ENCODE assay signal across 9 cellular contexts in the genomic region with DNA sequence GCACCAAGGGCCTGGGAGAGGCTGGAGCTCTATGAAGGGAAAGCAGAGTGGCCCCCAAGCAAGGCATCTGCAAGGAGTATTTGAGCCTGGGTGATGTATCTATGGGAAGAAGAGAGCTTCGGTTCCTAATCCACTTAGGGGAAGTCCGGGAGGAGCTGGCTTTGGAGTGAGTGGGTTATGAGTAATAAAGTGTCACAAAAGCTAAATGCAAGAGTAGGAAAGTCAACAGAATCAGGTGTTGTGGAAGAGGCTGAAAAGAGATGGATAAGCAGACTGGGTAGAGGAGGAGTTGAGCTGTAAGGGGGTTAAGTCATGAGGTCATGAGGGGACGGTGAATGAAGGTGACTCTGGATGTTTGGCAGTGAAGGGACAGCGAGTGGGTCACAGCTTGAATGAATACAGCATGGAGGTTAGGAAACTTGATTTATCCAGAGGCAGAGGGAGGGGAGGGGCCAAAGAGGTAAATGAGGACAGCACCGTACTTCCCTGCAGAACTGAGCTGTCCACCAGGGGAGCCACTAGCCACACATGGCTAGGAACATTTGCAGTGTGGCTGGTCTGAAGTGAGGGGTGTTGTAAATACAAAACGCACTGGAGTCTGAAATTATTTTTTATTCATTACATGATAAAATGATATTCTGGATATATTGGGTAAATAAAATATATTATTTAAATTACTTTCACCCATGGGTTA.
DNase-seq lines count a peak whose midpoint lies in the region; ATAC-seq and TF ChIP-seq lines count a peak whose summit lies in the region.
"Had no signal": no experiment of that assay in that cellular context is flagged by ENCODE, and none has a peak within 500 bp of the region (broad histone marks: within the 10 kb centered on the region; RNA-seq: fewer than 3 reads in every experiment).

No MANE protein-coding gene starts in this region.

- ATAC-seq in HG02884 (IDR thresholded peaks at IDR 0.05; ENCODE audit: unreplicated experiment) (no peak), HG03175 (IDR thresholded peaks at IDR 0.05; ENCODE audit: unreplicated experiment) (no peak)

- peak; percentile 54 for TF ChIP-seq CTCF in SK-N-SH (IDR thresholded peaks at IDR 0.05)
- TF ChIP-seq CTCF in right atrium auricular region (IDR thresholded peaks at IDR 0.05), result peak in 1 of 2 donors; percentile 57

- H3K9ac ChIP-seq in SK-N-SH, result no peak overlapping the region

- no peaks in the 10 kb centered on the region for H3K36me3 ChIP-seq in HAP-1 (replicated peaks)
- no peaks in the 10 kb centered on the region for H3K36me3 ChIP-seq in SK-N-SH (replicated peaks in 1 of 2; ENCODE audit: control insufficient read depth in 1 of 2, insufficient read depth in 2 of 2, low read length in 1 of 2)
- H3K36me3 ChIP-seq in right atrium auricular region, result no peaks in the 10 kb centered on the region

- 44% methylated on average over 6 of the region's 6 CpGs for WGBS in SK-N-SH (ENCODE audit: low lambda C conversion rate)

- no peaks in the 10 kb centered on the region for H3K79me2 ChIP-seq in SK-N-SH (ENCODE audit: insufficient read depth)

- no peak for TF ChIP-seq EP300 in SK-N-SH (IDR thresholded peaks at IDR 0.05; ENCODE audit: borderline replicate concordance in 1 of 2, low read depth in 1 of 2, low read length in 1 of 2)

- H3K27me3 ChIP-seq in HAP-1 (ENCODE audit: low read depth) (peaks cover 3% of the 10 kb centered on the region), SK-N-SH (ENCODE audit: insufficient read depth) (peaks cover 34% of the 10 kb centered on the region; the same call in 1 of the 2 replicates), right atrium auricular region (no peaks in the 10 kb centered on the region)

- no peaks in the 10 kb centered on the region for H3K9me3 ChIP-seq in HAP-1
- H3K9me3 ChIP-seq in SK-N-SH, result no peaks in the 10 kb centered on the region
- H3K9me3 ChIP-seq in right atrium auricular region, result no peaks in the 10 kb centered on the region

- no peaks in the 10 kb centered on the region for H3K4me1 ChIP-seq in HAP-1
- H3K4me1 ChIP-seq in SK-N-SH (ENCODE audit: control insufficient read depth in 1 of 2, insufficient read depth in 2 of 2, low read depth in 1 of 2, low read length in 1 of 2), result no peaks in the 10 kb centered on the region
- peaks cover 0 to 41% of the 10 kb centered on the region in 2 donors for H3K4me1 ChIP-seq in right atrium auricular region

- CTCF ChIA-PET in SK-N-SH (lab: Yijun Ruan, JAX), result interaction anchor here (0.9 to 1.7 kb wide), 13 partner anchors 10 to 193 kb away, joined by 3 to 10 read pairs (median 3); no protein-coding TSS in a partner anchor

- H3F3A ChIP-seq in SK-N-SH (replicated peaks; ENCODE audit: insufficient read depth), result no peaks in the 10 kb centered on the region

- DNase-seq in 8988T (peak; percentile 52), HAP-1 (ENCODE audit: low spot score in 2 of 2) (peak; percentile 13 to 64), SK-N-SH (peak; percentile 56), right atrium auricular region (ENCODE audit: low spot score) (no peak), putamen (ENCODE audit: low spot score) (no peak)
- DNase-seq in activated CD8-positive, alpha-beta memory T cell treated with anti-CD3 and anti-CD28 coated beads, Interleukin-2, amount 50 U/mL, for 4 hours, result no peak

- H3K4me2 ChIP-seq in SK-N-SH, result no peak overlapping the region

- no peaks in the 10 kb centered on the region for H3K9me2 ChIP-seq in SK-N-SH

- H3K27ac ChIP-seq in SK-N-SH (ENCODE audit: low read depth in 2 of 2, low read length in 1 of 2) (no peak overlapping the region), right atrium auricular region (peak overlapping the region; percentile 60 to 61)

- POLR2A ChIA-PET in SK-N-SH (lab: Yijun Ruan, JAX), result no interaction called here

- no peaks in the 10 kb centered on the region for H4K20me1 ChIP-seq in SK-N-SH (ENCODE audit: insufficient read depth)

- peak; percentile 48 for TF ChIP-seq RAD21 in SK-N-SH (IDR thresholded peaks at IDR 0.05; ENCODE audit: low read length)

- in situ Hi-C loops in HAP-1 (cut with MboI; ENCODE audit: low sequenced_read_pairs), result no loop called here

- no peak overlapping the region for H2AFZ ChIP-seq in SK-N-SH (ENCODE audit: low read depth)

- H3K4me3 ChIP-seq in HAP-1 (no peak overlapping the region), SK-N-SH (ENCODE audit: low read depth in 2 of 2, low read length in 1 of 2) (no peak overlapping the region; a peak in 1 of 4 replicates), right atrium auricular region (no peak overlapping the region)
- H3K4me3 ChIP-seq: lung had no signal

TF ChIP-seq in SK-N-SH, 30 proteins besides CTCF, POLR2A, EP300 and RAD21:
- TF ChIP-seq REST (IDR thresholded peaks at IDR 0.05; ENCODE audit: low read depth, low read length), result no peak
- TF ChIP-seq, protein P1, sequence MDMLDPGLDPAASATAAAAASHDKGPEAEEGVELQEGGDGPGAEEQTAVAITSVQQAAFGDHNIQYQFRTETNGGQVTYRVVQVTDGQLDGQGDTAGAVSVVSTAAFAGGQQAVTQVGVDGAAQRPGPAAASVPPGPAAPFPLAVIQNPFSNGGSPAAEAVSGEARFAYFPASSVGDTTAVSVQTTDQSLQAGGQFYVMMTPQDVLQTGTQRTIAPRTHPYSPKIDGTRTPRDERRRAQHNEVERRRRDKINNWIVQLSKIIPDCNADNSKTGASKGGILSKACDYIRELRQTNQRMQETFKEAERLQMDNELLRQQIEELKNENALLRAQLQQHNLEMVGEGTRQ (IDR thresholded peaks at IDR 0.05; ENCODE audit: borderline replicate concordance, low read depth, low read length), result no peak
- no peak for TF ChIP-seq TAF1 (IDR thresholded peaks at IDR 0.05; ENCODE audit: borderline replicate concordance, low read depth, low read length)
- TF ChIP-seq EZH2phosphoT487 (IDR thresholded peaks at IDR 0.05; ENCODE audit: borderline replicate concordance, low read depth), result no peak
- peak; percentile 24; the same call in 1 of the 2 replicates for TF ChIP-seq SMC3 (IDR thresholded peaks at IDR 0.05; ENCODE audit: low read depth, low read length)
- no peak for TF ChIP-seq GATA2 (CRISPR knock-in tag; IDR thresholded peaks at IDR 0.05)
- TF ChIP-seq RCOR1 (IDR thresholded peaks at IDR 0.05; ENCODE audit: low read length), result no peak
- no peak for TF ChIP-seq TCF12 (IDR thresholded peaks at IDR 0.05)

Comparison
In these comparisons a context has a peak if more than half of its experiments do, and no peak if none do; other contexts are left out.
1. DNase-seq: peak in 8988T (single experiment), HAP-1 (2 of 2) and SK-N-SH (single experiment); none in right atrium auricular region (single experiment), activated CD8-positive, alpha-beta memory T cell treated with anti-CD3 and anti-CD28 coated beads, Interleukin-2, amount 50 U/mL, for 4 hours (single experiment) and putamen (single experiment).
2. H3K27ac ChIP-seq: peak in right atrium auricular region (2 of 2); none in SK-N-SH (0 of 2).